In the genomic region with DNA sequence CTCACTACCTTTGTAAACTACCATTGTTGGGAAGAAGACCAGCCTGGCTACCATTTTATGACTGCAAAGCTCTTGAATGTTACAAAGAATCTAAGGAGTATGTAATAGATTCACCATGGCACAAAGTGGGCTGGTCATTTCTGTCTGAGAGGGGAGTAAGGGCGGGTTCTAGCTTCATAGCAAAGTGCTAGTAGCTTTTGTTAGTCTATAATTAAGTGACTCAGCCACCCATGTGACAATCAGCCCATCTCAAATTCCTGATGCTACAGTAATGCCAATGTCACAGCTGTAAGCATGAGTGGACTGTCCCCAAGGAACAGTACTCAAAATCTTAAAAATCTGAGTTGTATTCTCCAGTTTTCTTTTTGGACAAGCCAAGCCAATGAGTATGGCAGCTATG, we compare ENCODE assay signal across 17 cellular contexts. TPM values are rescaled to one million over a fixed set of nuclear protein-coding genes. Genes with fewer than 3 reads are reported as not detected.
A peak's percentile ranks its signal among the peaks of the same experiment; 100 is the strongest.
DNase-seq lines count a peak whose midpoint lies in the region; ATAC-seq lines count a peak whose summit lies in the region.
"Had no signal": no experiment of that assay in that cellular context is flagged by ENCODE, and none has a peak within 500 bp of the region (broad histone marks: within the 10 kb centered on the region; RNA-seq: fewer than 3 reads in every experiment).

No MANE protein-coding gene starts in this region.

- DNase-seq in AG20443 (ENCODE audit: low spot score) (peak; percentile 73), HT-29 (ENCODE audit: low spot score) (peak; percentile 9), RPMI7951 (ENCODE audit: low read depth) (peak; percentile 57), islet precursor cell (peak; percentile 84), T-helper 9 cell (no peak)
- DNase-seq in activated effector memory CD4-positive, alpha-beta T cell treated with anti-CD3 and anti-CD28 coated beads, Interleukin-2, amount 50 U/mL, for 16 hours: no peak
- DNase-seq: activated CD4-positive, alpha-beta T cell treated with anti-CD3 and anti-CD28 coated beads, Interleukin-2, amount 10 ng/mL, durations not matched to agents 7 days and 5 days; immature natural killer cell; NCI-H446 treated with DMSO at 0.1 percent for 48 hours; stimulated activated CD4-positive, alpha-beta T cell treated with anti-CD3 and anti-CD28 coated beads, Interleukin-4, amount 100 ng/mL, for 4 hours had no signal

- ATAC-seq in HG03097 (IDR thresholded peaks at IDR 0.05; ENCODE audit: low FRiP score, unreplicated experiment): no peak
- no peak for ATAC-seq in GM21529 (IDR thresholded peaks at IDR 0.05; ENCODE audit: unreplicated experiment)
- ATAC-seq: GM12878; stimulated activated memory B cell treated with anti-CD40 and anti-IgM and Interleukin-4, amounts not matched to agents 10 μg/mL and 1 μg/mL and 100 μg/mL, for 72 hours had no signal

RNA-seq across cellular contexts. Expression of a gene that starts 15.4 kb away (rescaled TPM):
- total RNA-seq in HT-29 (2014; rRNA removed; shearing (Covaris generic)): 3.7 and 4.5 TPM in 2 replicates
- total RNA-seq in RPMI7951 (2014; rRNA removed; shearing (Covaris generic)): 3.1 and 4.3 TPM in 2 replicates

RNA-seq across cellular contexts. Expression of a gene that starts 51.7 kb away (rescaled TPM):
- not detected in 2 replicates for total RNA-seq in HT-29 (2014; rRNA removed; shearing (Covaris generic))
- not detected in 2 replicates for total RNA-seq in RPMI7951 (2014; rRNA removed; shearing (Covaris generic))
- total RNA-seq: activated CD4-positive, alpha-beta T cell treated with anti-CD3 and anti-CD28 coated beads, Interleukin-2, amount 10 ng/mL, durations not matched to agents 7 days and 5 days; activated T-helper 1 cell treated with anti-CD3 and anti-CD28 coated beads, Interleukin-12 subunit alpha, Interleukin-12 subunit beta, Interleukin-2, Interleukin-4 antibody, amounts not matched to agents 30 ng/mL and 10 ng/mL and 1 ng/mL, durations not matched to agents 14 hours and 24 hours and 36 hours; fibroblast of villous mesenchyme; GM12878; urinary bladder had no signal

RNA-seq across cellular contexts. Expression of a gene that starts 56.7 kb away (rescaled TPM):
- 0.20 TPM in 1 of 2 replicates, not detected in the other for total RNA-seq in HT-29 (2014; rRNA removed; shearing (Covaris generic))
- total RNA-seq in RPMI7951 (2014; rRNA removed; shearing (Covaris generic)): not detected in 2 replicates
- total RNA-seq: activated CD4-positive, alpha-beta T cell treated with anti-CD3 and anti-CD28 coated beads, Interleukin-2, amount 10 ng/mL, durations not matched to agents 7 days and 5 days; activated T-helper 1 cell treated with anti-CD3 and anti-CD28 coated beads, Interleukin-12 subunit alpha, Interleukin-12 subunit beta, Interleukin-2, Interleukin-4 antibody, amounts not matched to agents 30 ng/mL and 10 ng/mL and 1 ng/mL, durations not matched to agents 14 hours and 24 hours and 36 hours; fibroblast of villous mesenchyme; GM12878; urinary bladder had no signal

Comparison
In these comparisons a context has a peak if more than half of its experiments do, and no peak if none do; other contexts are left out.
1. DNase-seq: peak in AG20443 (single experiment), HT-29 (single experiment), RPMI7951 (single experiment) and islet precursor cell (single experiment); none in activated effector memory CD4-positive, alpha-beta T cell treated with anti-CD3 and anti-CD28 coated beads, Interleukin-2, amount 50 U/mL, for 16 hours (single experiment) and T-helper 9 cell (single experiment).